1 cellular context compared by ENCODE assay signal in genomic region chr10:80078448-80079311, GRCh38.
A peak's percentile ranks its signal among the peaks of the same experiment; 100 is the strongest.
TF ChIP-seq lines count a peak whose summit lies in the region.

Gene TMEM254 (plus strand): TSS chr10:80078665. CDS start chr10:80078700, 35 bp downstream.

TF ChIP-seq in HepG2, 621 proteins besides CTCF, POLR2A, EP300 and RAD21 (continued from another document and continues in another):
- TF ChIP-seq CEBPG (CRISPR knock-in tag; IDR thresholded peaks at IDR 0.05) (peak; percentile 18; the same call in 1 of the 2 replicates), MEF2D (CRISPR knock-in tag; IDR thresholded peaks at IDR 0.05) (peak; percentile 75; the same call in 1 of the 2 replicates), ZNF557 (CRISPR knock-in tag; IDR thresholded peaks at IDR 0.05) (no peak), ZNF276 (CRISPR knock-in tag; IDR thresholded peaks at IDR 0.05; ENCODE audit: low read depth) (no peak), HDAC1 (CRISPR knock-in tag; IDR thresholded peaks at IDR 0.05) (0 out of 2 replicates have a peak, but pooled peaks have one; percentile 72), ZBTB10 (CRISPR knock-in tag; IDR thresholded peaks at IDR 0.05; ENCODE audit: borderline replicate concordance) (0 out of 2 replicates have a peak, but pooled peaks have one; percentile 17), HNF4A (CRISPR knock-in tag; IDR thresholded peaks at IDR 0.05) (peak; percentile 65), ZNF24 (IDR thresholded peaks at IDR 0.05) (no peak), PAF1 (CRISPR knock-in tag; IDR thresholded peaks at IDR 0.05) (no peak), HMGA1 (CRISPR knock-in tag; conservative IDR thresholded peaks at IDR 0.05) (no peak), ZNF256 (CRISPR knock-in tag; conservative IDR thresholded peaks at IDR 0.05) (no peak), ELF1 (CRISPR knock-in tag; IDR thresholded peaks at IDR 0.05) (peak; percentile 84), BRF2 (CRISPR knock-in tag; IDR thresholded peaks at IDR 0.05) (0 out of 2 replicates have a peak, but pooled peaks have one; percentile 74), KDM6A (CRISPR knock-in tag; IDR thresholded peaks at IDR 0.05; ENCODE audit: low read depth) (no peak), ZNF124 (CRISPR knock-in tag; IDR thresholded peaks at IDR 0.05) (no peak), ZNF816 (CRISPR knock-in tag; IDR thresholded peaks at IDR 0.05; ENCODE audit: borderline replicate concordance) (no peak), TIGD3 (CRISPR knock-in tag; IDR thresholded peaks at IDR 0.05; ENCODE audit: borderline replicate concordance) (no peak; the same call in 1 of the 2 replicates), MYPOP (CRISPR knock-in tag; IDR thresholded peaks at IDR 0.05) (no peak), ASH2L (IDR thresholded peaks at IDR 0.05; ENCODE audit: insufficient read length, low read depth, low read length) (peak; percentile 84), ZBTB3 (CRISPR knock-in tag; IDR thresholded peaks at IDR 0.05; ENCODE audit: borderline replicate concordance, low read depth) (no peak), PAWR (CRISPR knock-in tag; IDR thresholded peaks at IDR 0.05; ENCODE audit: borderline replicate concordance) (no peak), KLF12 (CRISPR knock-in tag; IDR thresholded peaks at IDR 0.05; ENCODE audit: borderline replicate concordance) (peak; percentile 72; the same call in 1 of the 2 replicates), KLF9 (CRISPR knock-in tag; IDR thresholded peaks at IDR 0.05; ENCODE audit: low read depth) (no peak), ZNF142 (CRISPR knock-in tag; IDR thresholded peaks at IDR 0.05) (no peak), XBP1 (CRISPR knock-in tag; IDR thresholded peaks at IDR 0.05) (no peak), FOXA1 (IDR thresholded peaks at IDR 0.05) (no peak), FOXA1 (CRISPR knock-in tag; IDR thresholded peaks at IDR 0.05) (no peak; the same call in 1 of the 2 replicates), MATR3 (CRISPR knock-in tag; IDR thresholded peaks at IDR 0.05) (no peak), TOE1 (CRISPR knock-in tag; IDR thresholded peaks at IDR 0.05) (no peak), SMAD3 (CRISPR knock-in tag; IDR thresholded peaks at IDR 0.05) (peak; percentile 14; the same call in 1 of the 2 replicates), GPN1 (CRISPR knock-in tag; IDR thresholded peaks at IDR 0.05; ENCODE audit: borderline replicate concordance) (no peak), HNRNPUL1 (IDR thresholded peaks at IDR 0.05; ENCODE audit: low read depth, low read length) (no peak), ZNF549 (CRISPR knock-in tag; IDR thresholded peaks at IDR 0.05) (no peak), ZSCAN30 (CRISPR knock-in tag; IDR thresholded peaks at IDR 0.05) (no peak), ZNF281 (CRISPR knock-in tag; IDR thresholded peaks at IDR 0.05; ENCODE audit: borderline replicate concordance) (no peak; the same call in 1 of the 2 replicates), SIN3A (IDR thresholded peaks at IDR 0.05; ENCODE audit: borderline replicate concordance, low read depth, low read length) (no peak; the same call in 1 of the 2 replicates), ZNF709 (CRISPR knock-in tag; IDR thresholded peaks at IDR 0.05) (no peak), ZNF354B (CRISPR knock-in tag; IDR thresholded peaks at IDR 0.05) (no peak), TRIM24 (CRISPR knock-in tag; IDR thresholded peaks at IDR 0.05) (no peak), ZNF251 (CRISPR knock-in tag; IDR thresholded peaks at IDR 0.05) (no peak), PHF21A (CRISPR knock-in tag; IDR thresholded peaks at IDR 0.05) (peak; percentile 48), GMEB1 (CRISPR knock-in tag; IDR thresholded peaks at IDR 0.05; ENCODE audit: borderline replicate concordance) (no peak; the same call in 1 of the 2 replicates), MZF1 (CRISPR knock-in tag; IDR thresholded peaks at IDR 0.05; ENCODE audit: borderline replicate concordance) (no peak), ZNF296 (CRISPR knock-in tag; conservative IDR thresholded peaks at IDR 0.05) (no peak), ATF5 (CRISPR knock-in tag; IDR thresholded peaks at IDR 0.05; ENCODE audit: low read depth) (no peak), PTBP1 (IDR thresholded peaks at IDR 0.05; ENCODE audit: low read depth, low read length, poor library complexity, severe bottlenecking) (no peak), EEA1 (CRISPR knock-in tag; IDR thresholded peaks at IDR 0.05; ENCODE audit: borderline replicate concordance) (no peak)
